29 cellular contexts compared by ENCODE assay signal in genomic region chr12:9383585-9383984, GRCh38.
DNase-seq lines count a peak whose midpoint lies in the region; ATAC-seq, FAIRE-seq and TF ChIP-seq lines count a peak whose summit lies in the region.
"Had no signal": no experiment of that assay in that cellular context is flagged by ENCODE, and none has a peak within 500 bp of the region (broad histone marks: within the 10 kb centered on the region; RNA-seq: fewer than 3 reads in every experiment).

No MANE protein-coding gene starts in this region.

- TF ChIP-seq EP300 in HepG2 (IDR thresholded peaks at IDR 0.05; ENCODE audit: low read depth in 2 of 2, low read length in 2 of 2) (no peak), HepG2 (CRISPR knock-in tag; IDR thresholded peaks at IDR 0.05; ENCODE audit: borderline replicate concordance) (no peak), K562 (IDR thresholded peaks at IDR 0.05; ENCODE audit: low read length) (no peak)

- BruUV-seq in HepG2 (replicated peaks; lab: Mats Ljungman, UMichigan) (no TSS peak), IMR-90 (replicated peaks; lab: Mats Ljungman, UMichigan) (no TSS peak), K562 (replicated peaks; lab: Mats Ljungman, UMichigan) (no TSS peak)

- TF ChIP-seq POLR2A in HepG2 (IDR thresholded peaks at IDR 0.05; ENCODE audit: insufficient read depth in 1 of 2, low read depth in 2 of 2, low read length in 2 of 2) (no peak), right lobe of liver (IDR thresholded peaks at IDR 0.05) (no peak), IMR-90 (IDR thresholded peaks at IDR 0.05; ENCODE audit: low read depth, low read length) (no peak), K562 (conservative IDR thresholded peaks at IDR 0.05) (no peak)

- H3K56ac ChIP-seq in IMR-90 (ENCODE audit: extremely low read depth, insufficient read depth, low read length) = no peak overlapping the region

- H3K4me1 Mint-ChIP-seq in endodermal cell (peaks cover 5% of the 10 kb centered on the region), T-cell (peaks cover 12 to 20% (median 14%) of the 10 kb centered on the region in 3 donors)
- peaks cover 22% of the 10 kb centered on the region for H3K4me1 Mint-ChIP-seq in stimulated activated naive CD8-positive, alpha-beta T cell treated with anti-CD3 and anti-CD28 coated beads, Interleukin-15, amount 100 ng/mL, for 72 hours

- 54% methylated on average over 4 of the region's 4 CpGs for WGBS in HepG2 (ENCODE audit: low lambda C conversion rate)
- 61% methylated on average over 4 of the region's 4 CpGs for WGBS in right lobe of liver (ENCODE audit: insufficient coverage, low coverage, low lambda C conversion rate, missing lambda C conversion rate)
- no CpG with 5 or more reads among the region's 4 CpGs for WGBS in IMR-90 (ENCODE audit: extremely low coverage in 2 of 2, insufficient read length in 1 of 2), 2 experiments
- WGBS in K562 (ENCODE audit: insufficient coverage, low coverage, missing lambda C conversion rate) = 19% methylated on average over 4 of the region's 4 CpGs
- WGBS in endodermal cell (ENCODE audit: insufficient coverage in 1 of 2, insufficient read length in 1 of 2), 2 experiments = 67 to 71% methylated on average over 4 of the region's 4 CpGs

- H3K27me3 Mint-ChIP-seq in endodermal cell (ENCODE audit: insufficient read depth) (no peaks in the 10 kb centered on the region), T-cell (no peaks in the 10 kb centered on the region)
- H3K27me3 Mint-ChIP-seq in stimulated activated naive CD8-positive, alpha-beta T cell treated with anti-CD3 and anti-CD28 coated beads, Interleukin-15, amount 100 ng/mL, for 72 hours = no peaks in the 10 kb centered on the region
- H3K27me3 Mint-ChIP-seq: CD4-positive, alpha-beta memory T cell had no signal

- H3K27ac ChIP-seq in HepG2 (ENCODE audit: extremely low read length, insufficient read depth, low read length) = no peak overlapping the region
- H3K27ac ChIP-seq in right lobe of liver = no peak overlapping the region
- no peak overlapping the region for H3K27ac ChIP-seq in IMR-90 (ENCODE audit: insufficient read depth, low read length)
- no peak overlapping the region for H3K27ac ChIP-seq in K562 (ENCODE audit: extremely low read depth, low read depth, low read length)
- H3K27ac ChIP-seq in endodermal cell (ENCODE audit: low read depth, low read length) = no peak overlapping the region
- H3K27ac ChIP-seq: BLaER1 had no signal

- no peaks in the 10 kb centered on the region for H3K9me3 Mint-ChIP-seq in endodermal cell
- H3K9me3 Mint-ChIP-seq in T-cell = no peaks in the 10 kb centered on the region
- no peaks in the 10 kb centered on the region for H3K9me3 Mint-ChIP-seq in stimulated activated naive CD8-positive, alpha-beta T cell treated with anti-CD3 and anti-CD28 coated beads, Interleukin-15, amount 100 ng/mL, for 72 hours
- H3K9me3 Mint-ChIP-seq: CD4-positive, alpha-beta memory T cell; CD8-positive, alpha-beta memory T cell had no signal

- H3K9me3 ChIP-seq in HepG2 (ENCODE audit: low read length) (no peaks in the 10 kb centered on the region), right lobe of liver (no peaks in the 10 kb centered on the region), IMR-90 (ENCODE audit: control insufficient read depth, insufficient read depth, low read length) (no peaks in the 10 kb centered on the region), K562 (replicated peaks; ENCODE audit: control insufficient read depth, insufficient read depth, low read depth, low read length) (no peaks in the 10 kb centered on the region), endodermal cell (ENCODE audit: control insufficient read depth, low read length) (no peaks in the 10 kb centered on the region)
- H3K9me3 ChIP-seq: BE2C, BLaER1 had no signal

- H3K23ac ChIP-seq in IMR-90 (ENCODE audit: low read depth, low read length) = no peak overlapping the region

- no peaks in the 10 kb centered on the region for H3K9me1 ChIP-seq in IMR-90 (ENCODE audit: insufficient read depth, low read length)
- no peaks in the 10 kb centered on the region for H3K9me1 ChIP-seq in K562 (ENCODE audit: control insufficient read depth, insufficient read depth, low read length)

- H4K5ac ChIP-seq in IMR-90 (ENCODE audit: low read depth, low read length) = no peak overlapping the region

- H3K4me1 ChIP-seq in HepG2 (ENCODE audit: insufficient read depth, low read length) (peaks cover 27% of the 10 kb centered on the region), right lobe of liver (no peaks in the 10 kb centered on the region), IMR-90 (ENCODE audit: control insufficient read depth, insufficient read depth, low read length) (no peaks in the 10 kb centered on the region), K562 (replicated peaks in 1 of 2; ENCODE audit: control insufficient read depth in 2 of 2, insufficient read depth in 2 of 2, low read length in 2 of 2) (peaks cover 0 to 4% of the 10 kb centered on the region in 2 experiments; a peak in 3 of 5 replicates), endodermal cell (ENCODE audit: control insufficient read depth, insufficient read depth, low read length) (no peaks in the 10 kb centered on the region)
- H3K4me1 ChIP-seq: BE2C had no signal

- TF ChIP-seq RAD21 in HepG2 (CRISPR knock-in tag; IDR thresholded peaks at IDR 0.05) (no peak), IMR-90 (IDR thresholded peaks at IDR 0.05; ENCODE audit: low read length) (no peak), K562 (CRISPR knock-in tag; conservative IDR thresholded peaks at IDR 0.05 in 1 of 2, IDR thresholded peaks at IDR 0.05 in 1 of 2) (no peak)

- no peak overlapping the region for H3K18ac ChIP-seq in IMR-90 (ENCODE audit: low read depth, low read length)

- no peak overlapping the region for H2BK5ac ChIP-seq in IMR-90 (ENCODE audit: low read depth, low read length, poor library complexity, severe bottlenecking)

- POLR2A ChIA-PET in HepG2 (lab: Yijun Ruan, JAX) = no interaction called here
- POLR2A ChIA-PET in IMR-90 (lab: Charles Lee; ENCODE audit: unreplicated experiment) = no interaction called here
- POLR2A ChIA-PET in K562 (lab: Yijun Ruan, JAX) = no interaction called here
- POLR2A ChIA-PET in T-cell (lab: Charles Lee) = no interaction called here

- H2AK5ac ChIP-seq in IMR-90 (ENCODE audit: low read depth, low read length) = no peak overlapping the region

- DNase-seq in HepG2 (ENCODE audit: low spot score) (no peak), right lobe of liver (no peak), IMR-90 (no peak), K562 (ENCODE audit: extremely low read depth in 1 of 4, low spot score in 3 of 4) (no peak), endodermal cell (peak; percentile 32), T-cell (no peak), left colon (no peak)
- DNase-seq in stimulated activated naive CD8-positive, alpha-beta T cell treated with anti-CD3 and anti-CD28 coated beads, Interleukin-15, amount 100 ng/mL, for 72 hours = no peak
- DNase-seq: 8988T; ACHN; BE2C; C1 segment of cervical spinal cord; CD4-positive, alpha-beta memory T cell; CD4-positive, CD25-positive, alpha-beta regulatory T cell; CD8-positive, alpha-beta memory T cell; COR-L47; DMS 273 treated with DMSO at 0.1 percent for 48 hours; DMS153; DMS53; DMS79; DND-41; EL; GDM1 had no signal

- FAIRE-seq in HepG2 (lab: Jason Lieb, UNC) = no peak
- FAIRE-seq in K562 (lab: Jason Lieb, UNC) = no peak
- FAIRE-seq: A204.1, GM12878, GM12892, GM18507 had no signal

- H3K36me3 ChIP-seq in HepG2 (replicated peaks in 1 of 2; ENCODE audit: control insufficient read depth in 1 of 2, insufficient read depth in 2 of 2, low read length in 2 of 2) = no peaks in the 10 kb centered on the region
- H3K36me3 ChIP-seq in right lobe of liver = no peaks in the 10 kb centered on the region
- no peaks in the 10 kb centered on the region for H3K36me3 ChIP-seq in IMR-90 (ENCODE audit: control insufficient read depth, insufficient read depth, low read length)
- H3K36me3 ChIP-seq in K562 (ENCODE audit: control insufficient read depth, insufficient read depth, low read length) = no peaks in the 10 kb centered on the region
- no peaks in the 10 kb centered on the region for H3K36me3 ChIP-seq in endodermal cell (ENCODE audit: control insufficient read depth, insufficient read depth, low read length)
- H3K36me3 ChIP-seq: BE2C, BLaER1 had no signal

- CTCF ChIA-PET in HepG2 (lab: Yijun Ruan, JAX; ENCODE audit: low intra/inter-chr PET ratio, low total read pairs) = no interaction called here
- CTCF ChIA-PET in IMR-90 (lab: Yijun Ruan, JAX) = no interaction called here
- CTCF ChIA-PET in K562 (lab: Yijun Ruan, JAX; ENCODE audit: low intra/inter-chr PET ratio) = no interaction called here
- CTCF ChIA-PET in T-cell (lab: Charles Lee) = no interaction called here

- ATAC-seq in HepG2 = no peak
- ATAC-seq in right lobe of liver = no peak
- no peak for ATAC-seq in IMR-90 (ENCODE audit: low read depth)
- ATAC-seq in K562 = no peak
- no peak for ATAC-seq in T-cell (replicated peaks in 1 of 4)
- ATAC-seq in stimulated activated naive CD8-positive, alpha-beta T cell treated with anti-CD3 and anti-CD28 coated beads, Interleukin-15, amount 100 ng/mL, for 72 hours = no peak
- ATAC-seq in left colon = no peak
- ATAC-seq: GM12878 had no signal

- H3K14ac ChIP-seq in IMR-90 (replicated peaks; ENCODE audit: low read depth, low read length) = no peak overlapping the region

- H3K4ac ChIP-seq in IMR-90 (ENCODE audit: low read depth, low read length) = no peak overlapping the region

- H3K79me1 ChIP-seq in IMR-90 (ENCODE audit: low read depth in 1 of 2, low read length in 2 of 2) = no peaks in the 10 kb centered on the region

- no peaks in the 10 kb centered on the region for H4K20me1 ChIP-seq in HepG2 (ENCODE audit: insufficient read depth, low read length)
- H4K20me1 ChIP-seq in IMR-90 (ENCODE audit: insufficient read depth, low read length) = no peaks in the 10 kb centered on the region
- no peaks in the 10 kb centered on the region for H4K20me1 ChIP-seq in K562 (replicated peaks; ENCODE audit: control insufficient read depth, insufficient read depth, low read length)
- H4K20me1 ChIP-seq: BLaER1 had no signal

- H2BK20ac ChIP-seq in IMR-90 (ENCODE audit: low read depth, low read length) = no peak overlapping the region

- no peaks in the 10 kb centered on the region for H3K27me3 ChIP-seq in HepG2 (ENCODE audit: control insufficient read depth in 1 of 2, insufficient read depth in 2 of 2, low read length in 2 of 2)
- H3K27me3 ChIP-seq in right lobe of liver = no peaks in the 10 kb centered on the region
- peaks cover under 1% of the 10 kb centered on the region; the same call in 1 of the 2 replicates for H3K27me3 ChIP-seq in IMR-90 (ENCODE audit: control insufficient read depth, insufficient read depth, low read length)
- no peaks in the 10 kb centered on the region for H3K27me3 ChIP-seq in K562 (ENCODE audit: control insufficient read depth in 2 of 2, insufficient read depth in 2 of 2, low read length in 2 of 2)
- no peaks in the 10 kb centered on the region for H3K27me3 ChIP-seq in endodermal cell (ENCODE audit: control insufficient read depth, insufficient read depth, low read length, poor library complexity, severe bottlenecking)
- H3K27me3 ChIP-seq: BE2C, BLaER1 had no signal

- no peak overlapping the region for H3K27ac Mint-ChIP-seq in endodermal cell
- H3K27ac Mint-ChIP-seq in T-cell = no peak overlapping the region
- no peak overlapping the region for H3K27ac Mint-ChIP-seq in stimulated activated naive CD8-positive, alpha-beta T cell treated with anti-CD3 and anti-CD28 coated beads, Interleukin-15, amount 100 ng/mL, for 72 hours
- H3K27ac Mint-ChIP-seq: CD14-positive monocyte; CD4-positive, alpha-beta memory T cell; CD4-positive, CD25-positive, alpha-beta regulatory T cell; CD8-positive, alpha-beta memory T cell had no signal

- H4K91ac ChIP-seq in IMR-90 (ENCODE audit: insufficient read depth, low read depth, low read length) = no peak overlapping the region

- H3K4me3 Mint-ChIP-seq in endodermal cell (no peak overlapping the region), T-cell (no peak overlapping the region)
- H3K4me3 Mint-ChIP-seq in stimulated activated naive CD8-positive, alpha-beta T cell treated with anti-CD3 and anti-CD28 coated beads, Interleukin-15, amount 100 ng/mL, for 72 hours = no peak overlapping the region
- H3K4me3 Mint-ChIP-seq: CD14-positive monocyte; CD4-positive, alpha-beta memory T cell; CD4-positive, CD25-positive, alpha-beta regulatory T cell; CD8-positive, alpha-beta memory T cell had no signal

- no peak overlapping the region for H2AK9ac ChIP-seq in IMR-90 (replicated peaks; ENCODE audit: low read depth, low read length, poor library complexity)

- H3K4me3 ChIP-seq in HepG2 (replicated peaks in 1 of 3; ENCODE audit: insufficient read depth in 1 of 3, low read depth in 2 of 3, low read length in 3 of 3) = no peak overlapping the region
- H3K4me3 ChIP-seq in right lobe of liver = no peak overlapping the region
- H3K4me3 ChIP-seq in IMR-90 (ENCODE audit: insufficient read depth, low read depth, low read length) = no peak overlapping the region
- no peak overlapping the region for H3K4me3 ChIP-seq in K562
- no peak overlapping the region for H3K4me3 ChIP-seq in endodermal cell (ENCODE audit: low read length)
- H3K4me3 ChIP-seq: BLaER1, GM12878 had no signal

- intact Hi-C loops in HepG2 (cut with micrococcal nuclease; ENCODE audit: unreplicated experiment) = no loop called here
- intact Hi-C loops in right lobe of liver (cut with DNase I) = no loop called here
- intact Hi-C loops in IMR-90 (cut with micrococcal nuclease) = no loop called here
- intact Hi-C loops in K562 (cut with micrococcal nuclease) = no loop called here
- intact Hi-C loops in left colon (cut with DNase I, micrococcal nuclease) = no loop called here

- no peak overlapping the region for H2AFZ ChIP-seq in HepG2 (ENCODE audit: low read length)
- H2AFZ ChIP-seq in IMR-90 (replicated peaks; ENCODE audit: low read length, poor library complexity) = no peak overlapping the region
- no peak overlapping the region for H2AFZ ChIP-seq in K562 (ENCODE audit: low read depth, low read length)

- H3K36me3 Mint-ChIP-seq in endodermal cell (ENCODE audit: low read depth) = no peaks in the 10 kb centered on the region
- no peaks in the 10 kb centered on the region for H3K36me3 Mint-ChIP-seq in T-cell
- H3K36me3 Mint-ChIP-seq: CD14-positive monocyte; CD4-positive, alpha-beta memory T cell; CD4-positive, CD25-positive, alpha-beta regulatory T cell had no signal

- H2BK15ac ChIP-seq in IMR-90 (ENCODE audit: low read depth, low read length) = no peak overlapping the region

- in situ Hi-C loops in HepG2 (cut with HindIII; ENCODE audit: extremely low pct_ligation_motif_present, low pct_unique_long_range_greater_than_20kb) (no loop called here), IMR-90 (cut with MboI; ENCODE audit: low sequenced_read_pairs) (no loop called here), K562 (cut with MboI) (loop anchor here (10.0 kb wide), 1 partner anchor 201 kb away; no protein-coding TSS in a partner anchor)

- H3K79me2 ChIP-seq in HepG2 (ENCODE audit: insufficient read depth, low read length) (no peaks in the 10 kb centered on the region), K562 (ENCODE audit: control insufficient read depth, insufficient read depth, low read length) (no peaks in the 10 kb centered on the region)

- no peak overlapping the region for H4K8ac ChIP-seq in IMR-90 (ENCODE audit: low read depth in 2 of 2, low read length in 2 of 2)

- H3K4me2 ChIP-seq in HepG2 (ENCODE audit: low read depth, low read length) (no peak overlapping the region), IMR-90 (ENCODE audit: low read depth, low read length) (no peak overlapping the region), K562 (ENCODE audit: insufficient read depth, low read length) (no peak overlapping the region)
- H3K4me2 ChIP-seq: BLaER1 had no signal

- dilution Hi-C loops in IMR-90 (cut with HindIII; ENCODE audit: low sequenced_read_pairs, unreplicated experiment) = no loop called here

- no peak overlapping the region for H2BK120ac ChIP-seq in IMR-90 (ENCODE audit: low read depth, low read length)

- no peak for TF ChIP-seq CTCF in HepG2 (CRISPR knock-in tag; IDR thresholded peaks at IDR 0.05)
- TF ChIP-seq CTCF in right lobe of liver (IDR thresholded peaks at IDR 0.05) = no peak
- no peak for TF ChIP-seq CTCF in IMR-90 (conservative IDR thresholded peaks at IDR 0.05; ENCODE audit: low read depth, low read length)
- no peak for TF ChIP-seq CTCF in K562 (IDR thresholded peaks at IDR 0.05 in 2 of 3, conservative IDR thresholded peaks at IDR 0.05 in 1 of 3; ENCODE audit: insufficient read depth in 2 of 3, low read depth in 1 of 3, low read length in 3 of 3)
- TF ChIP-seq CTCF in endodermal cell (conservative IDR thresholded peaks at IDR 0.05) = no peak

- H3K9ac ChIP-seq in HepG2 (ENCODE audit: insufficient read depth, low read depth, low read length) (no peak overlapping the region), IMR-90 (ENCODE audit: low read depth, low read length) (no peak overlapping the region), K562 (ENCODE audit: insufficient read depth in 1 of 2, low read depth in 2 of 2, low read length in 2 of 2) (no peak overlapping the region), endodermal cell (ENCODE audit: extremely low read depth, low read length, poor library complexity, severe bottlenecking) (no peak overlapping the region)
- H3K9ac ChIP-seq: BLaER1 had no signal

Comparison
In these comparisons a context has a peak if more than half of its experiments do, and no peak if none do; other contexts are left out.
1. Of the 241 proteins assayed by ChIP-seq in both HepG2 and K562: peak only in HepG2: none; only in K562: none; in both: CEBPB; in neither: 238; mixed calls (peak in some experiments, not most) for 2.